In genomic region chr6:27814665-27815424, GRCh38 we compare ENCODE assay signal across 8 cellular contexts.
DNase-seq lines count a peak whose midpoint lies in the region; ATAC-seq, FAIRE-seq and TF ChIP-seq lines count a peak whose summit lies in the region.

No MANE protein-coding gene starts in this region.

- TF ChIP-seq CTCF in WI38 (IDR thresholded peaks at IDR 0.05; ENCODE audit: low read depth, low read length), result no peak
- TF ChIP-seq CTCF in colonic mucosa (IDR thresholded peaks at IDR 0.05), result no peak

- no peaks in the 10 kb centered on the region for H3K9me3 ChIP-seq in colonic mucosa

- H3K27me3 ChIP-seq in colonic mucosa, result no peaks in the 10 kb centered on the region

- peak overlapping the region; percentile 65 for H3K27ac ChIP-seq in colonic mucosa

- peaks cover 3% of the 10 kb centered on the region for H3K4me1 ChIP-seq in colonic mucosa

- intact Hi-C loops in colonic mucosa (cut with DNase I), result no loop called here

- TF ChIP-seq POLR2A in GM12891 (IDR thresholded peaks at IDR 0.05; ENCODE audit: low read depth, low read length), result peak; percentile 89

- peak overlapping the region; percentile 46 to 79 for H3K9ac ChIP-seq in colonic mucosa (ENCODE audit: low read depth in 2 of 2, low read length in 2 of 2)

- H3K4me3 ChIP-seq in WI38 (ENCODE audit: low read depth, low read length) (peak overlapping the region; percentile 53), colonic mucosa (peak overlapping the region; percentile 26)

- DNase-seq in GM12891 (ENCODE audit: insufficient read length, low spot score) (no peak), NCI-H2029 (lab: John Stamatoyannopoulos, UW) (peak; percentile 87), colonic mucosa (peak; percentile 85), left kidney (ENCODE audit: low read depth, low spot score) (peak; percentile 98), occipital lobe (lab: John Stamatoyannopoulos, UW) (no peak)
- peak; percentile 47 to 77 for DNase-seq in stimulated activated CD4-positive, alpha-beta T cell treated with anti-CD3 and anti-CD28 coated beads, Interleukin-4, amount 100 ng/mL, for 4 hours

- peak; percentile 54 for ATAC-seq in HG02759 (IDR thresholded peaks at IDR 0.05; ENCODE audit: unreplicated experiment)

- H3K36me3 ChIP-seq in colonic mucosa, result no peaks in the 10 kb centered on the region

- no peak for FAIRE-seq in GM12891 (lab: Jason Lieb, UNC)

TF ChIP-seq in GM12891, 5 proteins besides CTCF, POLR2A, EP300 and RAD21:
- TF ChIP-seq POLR2AphosphoS5 (IDR thresholded peaks at IDR 0.05; ENCODE audit: low read depth, low read length), result peak; percentile 59
- no peak for TF ChIP-seq TAF1 (IDR thresholded peaks at IDR 0.05; ENCODE audit: low read depth, low read length)
- TF ChIP-seq SPI1 (IDR thresholded peaks at IDR 0.05; ENCODE audit: low read depth, low read length), result no peak
- no peak for TF ChIP-seq PAX5 (IDR thresholded peaks at IDR 0.05; ENCODE audit: insufficient read depth, low read length, severe bottlenecking)
- peak; percentile 65 for TF ChIP-seq POU2F2 (IDR thresholded peaks at IDR 0.05; ENCODE audit: low read depth, low read length)
TF ChIP-seq in GM12891: peak in this region for 2.

Comparison
In these comparisons a context has a peak if more than half of its experiments do, and no peak if none do; other contexts are left out.
1. DNase-seq: peak in NCI-H2029 (single experiment), colonic mucosa (single experiment), left kidney (single experiment) and stimulated activated CD4-positive, alpha-beta T cell treated with anti-CD3 and anti-CD28 coated beads, Interleukin-4, amount 100 ng/mL, for 4 hours (2 of 2); none in GM12891 (single experiment) and occipital lobe (single experiment).